Comparison of ENCODE assay signal across 20 cellular contexts in the genomic region with DNA sequence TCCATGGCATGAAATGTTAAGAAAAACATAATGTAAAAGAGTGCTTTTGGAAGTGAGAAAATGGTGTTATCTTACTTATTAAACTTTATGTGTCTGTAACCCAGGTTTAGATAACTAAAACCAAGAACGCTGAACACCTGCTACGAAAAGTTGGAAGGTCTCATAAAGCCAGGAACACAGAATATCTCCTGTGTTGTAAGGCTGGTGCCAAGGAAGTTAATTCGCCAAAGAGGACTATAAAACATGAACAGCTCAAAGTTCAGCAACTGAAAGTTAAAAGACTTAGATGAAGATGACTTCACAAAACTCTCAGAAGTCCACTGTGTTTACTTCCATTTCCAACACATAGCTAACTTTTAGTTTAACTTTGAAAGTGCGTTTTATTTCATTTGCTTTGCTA.
"Had no signal": no experiment of that assay in that cellular context is flagged by ENCODE, and none has a peak within 500 bp of the region (broad histone marks: within the 10 kb centered on the region; RNA-seq: fewer than 3 reads in every experiment).

No MANE protein-coding gene starts in this region.

- H3K4me3 Mint-ChIP-seq: activated CD8-positive, alpha-beta T cell treated with anti-CD3 and anti-CD28 coated beads, Interleukin-2, amount 10 ng/mL, durations not matched to agents 7 days and 5 days; activated naive CD8-positive, alpha-beta T cell treated with anti-CD3 and anti-CD28 coated beads, Interleukin-2, amount 10 ng/mL, durations not matched to agents 7 days and 5 days; activated T-helper 1 cell treated with anti-CD3 and anti-CD28 coated beads, Interleukin-12 subunit alpha, Interleukin-12 subunit beta, Interleukin-2, Interleukin-4 antibody, amounts not matched to agents 30 ng/mL and 10 ng/mL and 1 ng/mL, durations not matched to agents 14 hours and 24 hours and 36 hours; dendritic cell treated with granulocyte-macrophage colony-stimulating factor and Interleukin-4, amounts not matched to agents 40 ng/mL and 50 ng/mL, for 4 days; memory B cell; stimulated activated naive CD8-positive, alpha-beta T cell treated with anti-CD3 and anti-CD28 coated beads, Interleukin-15, Interleukin-2, amounts not matched to agents 100 ng/mL and 50 ng/mL, for 24 hours; T-cell; type B pancreatic cell had no signal

- H3K9me3 ChIP-seq: gastroesophageal sphincter, left ventricle myocardium inferior, prostate gland, suprapubic skin had no signal

- H3K4me3 ChIP-seq: gastroesophageal sphincter, left ventricle myocardium inferior, prostate gland, SK-N-MC, skin epidermis, suprapubic skin had no signal

- ATAC-seq: activated CD8-positive, alpha-beta T cell treated with anti-CD3 and anti-CD28 coated beads, Interleukin-2, amount 10 ng/mL, durations not matched to agents 7 days and 5 days; gastroesophageal sphincter; right cardiac atrium; T-cell had no signal

- H3K9me3 Mint-ChIP-seq: activated naive CD8-positive, alpha-beta T cell treated with anti-CD3 and anti-CD28 coated beads, Interleukin-2, amount 10 ng/mL, durations not matched to agents 7 days and 5 days; dendritic cell treated with granulocyte-macrophage colony-stimulating factor and Interleukin-4, amounts not matched to agents 40 ng/mL and 50 ng/mL, for 4 days; memory B cell; stimulated activated naive CD8-positive, alpha-beta T cell treated with anti-CD3 and anti-CD28 coated beads, Interleukin-15, Interleukin-2, amounts not matched to agents 100 ng/mL and 50 ng/mL, for 24 hours; T-cell had no signal

- H3K27ac Mint-ChIP-seq: activated naive CD8-positive, alpha-beta T cell treated with anti-CD3 and anti-CD28 coated beads, Interleukin-2, amount 10 ng/mL, durations not matched to agents 7 days and 5 days; dendritic cell treated with granulocyte-macrophage colony-stimulating factor and Interleukin-4, amounts not matched to agents 40 ng/mL and 50 ng/mL, for 4 days; memory B cell; stimulated activated naive CD8-positive, alpha-beta T cell treated with anti-CD3 and anti-CD28 coated beads, Interleukin-15, Interleukin-2, amounts not matched to agents 100 ng/mL and 50 ng/mL, for 24 hours; type B pancreatic cell had no signal

- H3K36me3 Mint-ChIP-seq: type B pancreatic cell had no signal

- H3K27me3 Mint-ChIP-seq: activated naive CD8-positive, alpha-beta T cell treated with anti-CD3 and anti-CD28 coated beads, Interleukin-2, amount 10 ng/mL, durations not matched to agents 7 days and 5 days; dendritic cell treated with granulocyte-macrophage colony-stimulating factor and Interleukin-4, amounts not matched to agents 40 ng/mL and 50 ng/mL, for 4 days; memory B cell; stimulated activated naive CD8-positive, alpha-beta T cell treated with anti-CD3 and anti-CD28 coated beads, Interleukin-15, Interleukin-2, amounts not matched to agents 100 ng/mL and 50 ng/mL, for 24 hours; T-cell had no signal

- H3K4me1 ChIP-seq: gastroesophageal sphincter, prostate gland, suprapubic skin had no signal

- DNase-seq: activated CD8-positive, alpha-beta memory T cell treated with anti-CD3 and anti-CD28 coated beads, Interleukin-2, amount 50 U/mL, for 4 hours; activated CD8-positive, alpha-beta T cell treated with anti-CD3 and anti-CD28 coated beads, Interleukin-2, amount 10 ng/mL, durations not matched to agents 7 days and 5 days; activated naive CD4-positive, alpha-beta T cell; activated naive CD8-positive, alpha-beta T cell treated with anti-CD3 and anti-CD28 coated beads, Interleukin-2, amount 10 ng/mL, durations not matched to agents 7 days and 5 days; brain microvascular endothelial cell; kidney; left ventricle myocardium inferior; right cardiac atrium; T-cell had no signal

- H3K27ac ChIP-seq: brain microvascular endothelial cell, gastroesophageal sphincter, left ventricle myocardium inferior, prostate gland, SK-N-MC, skin epidermis, suprapubic skin, VCaP had no signal

- H3K36me3 ChIP-seq: brain microvascular endothelial cell, prostate gland, suprapubic skin had no signal

- H3K27me3 ChIP-seq: brain microvascular endothelial cell, gastroesophageal sphincter, suprapubic skin had no signal

- FAIRE-seq: kidney had no signal

- H3K4me1 Mint-ChIP-seq: memory B cell had no signal
